In genomic region chr7:4707134-4707651, GRCh38 we compare ENCODE assay signal across 11 cellular contexts. TPM values are rescaled to one million over a fixed set of nuclear protein-coding genes. Genes with fewer than 3 reads are reported as not detected.
DNase-seq lines count a peak whose midpoint lies in the region; ATAC-seq and TF ChIP-seq lines count a peak whose summit lies in the region.
"Had no signal": no experiment of that assay in that cellular context is flagged by ENCODE, and none has a peak within 500 bp of the region (broad histone marks: within the 10 kb centered on the region; RNA-seq: fewer than 3 reads in every experiment).

No MANE protein-coding gene starts in this region.

- H3K9me3 Mint-ChIP-seq in WTC11: no peaks in the 10 kb centered on the region

- H3K36me3 ChIP-seq in rectal smooth muscle tissue (ENCODE audit: control insufficient read depth, insufficient read depth, low read length) (peaks cover 4% of the 10 kb centered on the region), ovary (no peaks in the 10 kb centered on the region)

- no peak overlapping the region for H3K9ac ChIP-seq in rectal smooth muscle tissue (ENCODE audit: low read length)

- H3K27ac Mint-ChIP-seq in WTC11: peak overlapping the region; percentile 97

- CTCF ChIA-PET in WTC11 (lab: Charles Lee): interaction anchor here (1.2 to 1.9 kb wide), 3 partner anchors 24 to 176 kb away, joined by 3 to 10 read pairs (median 5); partner anchors contain the start of gene RADIL

- no peaks in the 10 kb centered on the region for H3K9me3 ChIP-seq in ovary

- peaks cover 4% of the 10 kb centered on the region; the same call in 1 of the 2 replicates for H3K36me3 Mint-ChIP-seq in WTC11

- H3K4me1 Mint-ChIP-seq in WTC11: peaks cover 54% of the 10 kb centered on the region

- POLR2A ChIA-PET in WTC11 (lab: Charles Lee): interaction anchor here (0.6 to 2.1 kb wide), 5 partner anchors 21 to 1498 kb away, joined by 3 to 9 read pairs (median 7); partner anchors contain the start of gene RADIL

- TF ChIP-seq POLR2A in ovary (IDR thresholded peaks at IDR 0.05): no peak

- no peak for TF ChIP-seq EP300 in ovary (IDR thresholded peaks at IDR 0.05)

- TF ChIP-seq CTCF in WTC11 (IDR thresholded peaks at IDR 0.05) (no peak), foreskin fibroblast (IDR thresholded peaks at IDR 0.05; ENCODE audit: low read depth, low read length) (no peak), ovary (IDR thresholded peaks at IDR 0.05) (no peak)

- H3K4me3 Mint-ChIP-seq in WTC11: peak overlapping the region; percentile 79

- H3K4me1 ChIP-seq in rectal smooth muscle tissue (ENCODE audit: control insufficient read depth, insufficient read depth, low read length): peaks cover 14% of the 10 kb centered on the region
- peaks cover 6% of the 10 kb centered on the region for H3K4me1 ChIP-seq in ovary (ENCODE audit: insufficient read depth)

- H3K27me3 ChIP-seq in rectal smooth muscle tissue (ENCODE audit: control insufficient read depth, insufficient read depth, low read length) (no peaks in the 10 kb centered on the region), ovary (no peaks in the 10 kb centered on the region)

- intact Hi-C loops in ovary (cut with DNase I): no loop called here

- WGBS in ovary, 3 donors: 74 to 85% (median 84%) methylated on average over 21 of the region's 21 CpGs

- peak overlapping the region; percentile 13 for H3K4me3 ChIP-seq in iPS-11a (ENCODE audit: low read depth, low read length)
- no peak overlapping the region for H3K4me3 ChIP-seq in rectal smooth muscle tissue (ENCODE audit: low read length)
- H3K4me3 ChIP-seq in foreskin fibroblast (ENCODE audit: low read depth in 1 of 2, low read length in 2 of 2): no peak overlapping the region
- H3K4me3 ChIP-seq in ovary: no peak overlapping the region

- H3K27ac ChIP-seq in rectal smooth muscle tissue (ENCODE audit: low read depth, low read length) (peak overlapping the region; percentile 6), ovary (no peak overlapping the region)
- H3K27ac ChIP-seq: C4-2B had no signal

- ATAC-seq in WTC11: peak; percentile 52

- peak; percentile 82 for DNase-seq in ELF-1 (ENCODE audit: low read depth, low spot score)
- peak; percentile 28 for DNase-seq in WTC11 (ENCODE audit: low spot score)
- DNase-seq in foreskin fibroblast: no peak
- DNase-seq in ovary: no peak
- no peak for DNase-seq in NCI-H446 treated with DMSO at 0.1 percent for 48 hours (lab: John Stamatoyannopoulos, UW)
- DNase-seq in NCI-H1694 treated with DMSO at 0.1 percent for 48 hours (lab: John Stamatoyannopoulos, UW): no peak
- DNase-seq: activated CD4-positive, alpha-beta T cell treated with anti-CD3 and anti-CD28 coated beads for 48 hours; kidney had no signal

- H3K27me3 Mint-ChIP-seq in WTC11 (ENCODE audit: low read depth): peaks cover 98% of the 10 kb centered on the region

TF ChIP-seq in WTC11, 78 proteins besides CTCF, POLR2A, EP300 and RAD21:
- TF ChIP-seq FOXK1 (CRISPR knock-in tag; IDR thresholded peaks at IDR 0.05) (peak; percentile 65; the same call in 1 of the 2 replicates), CREM (CRISPR knock-in tag; IDR thresholded peaks at IDR 0.05) (0 out of 2 replicates have a peak, but pooled peaks have one; percentile 34), CDX4 (CRISPR knock-in tag; IDR thresholded peaks at IDR 0.05; ENCODE audit: borderline replicate concordance) (no peak), FOXP1 (CRISPR knock-in tag; IDR thresholded peaks at IDR 0.05; ENCODE audit: borderline replicate concordance) (no peak), AFF4 (CRISPR knock-in tag; IDR thresholded peaks at IDR 0.05; ENCODE audit: borderline replicate concordance) (no peak)
- TF ChIP-seq, protein P1, sequence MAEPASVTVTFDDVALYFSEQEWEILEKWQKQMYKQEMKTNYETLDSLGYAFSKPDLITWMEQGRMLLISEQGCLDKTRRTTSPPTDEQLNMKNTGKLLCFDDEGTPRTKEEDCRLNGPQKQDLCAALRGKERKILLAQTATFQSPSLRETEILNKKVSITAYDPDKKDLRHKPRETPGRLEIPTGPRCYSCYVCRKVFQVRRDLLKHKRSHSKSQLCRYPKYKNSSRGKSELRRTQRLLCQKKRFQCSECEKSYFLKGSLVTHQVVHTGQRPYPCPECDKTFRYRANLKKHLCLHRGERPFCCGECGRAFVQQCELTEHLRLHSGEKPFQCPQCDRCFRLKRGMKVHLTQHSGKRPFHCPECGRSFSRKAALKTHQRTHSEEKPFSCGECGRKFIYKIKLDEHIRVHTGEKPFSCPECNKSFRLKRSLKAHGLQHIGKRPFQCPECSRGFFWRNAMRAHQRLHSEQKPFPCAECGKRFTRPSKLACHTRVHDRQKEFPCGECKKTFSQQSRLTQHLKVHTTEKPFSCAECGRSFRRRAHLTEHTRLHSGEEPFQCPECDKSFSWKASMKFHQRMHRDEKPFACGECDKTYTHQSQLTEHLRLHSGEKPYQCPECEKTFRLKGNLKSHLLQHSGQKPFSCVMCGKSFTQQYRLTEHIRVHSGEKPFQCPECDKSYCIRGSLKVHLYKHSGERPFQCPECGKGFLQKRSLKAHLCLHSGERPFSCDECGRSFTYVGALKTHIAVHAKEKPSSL (CRISPR knock-in tag; conservative IDR thresholded peaks at IDR 0.05): no peak

RNA-seq across cellular contexts. Expression of gene FOXK1, which starts 25.1 kb away (rescaled TPM):
- total RNA-seq in WTC11 (2021): 17.1 to 21.9 TPM (median 17.2 TPM) in 3 replicates
- 10 to 100 TPM; 10.9 to 43.9 (median 32.6) TPM for total RNA-seq in ovary
- 10 to 100 TPM in 1 of 2 donors, 1 to 10 TPM in 1; 5.8 to 10.4 TPM for polyA plus RNA-seq in ovary

Comparison
In these comparisons a context has a peak if more than half of its experiments do, and no peak if none do; other contexts are left out.
1. DNase-seq: peak in ELF-1 (single experiment) and WTC11 (single experiment); none in foreskin fibroblast (0 of 2), ovary (0 of 5), NCI-H446 treated with DMSO at 0.1 percent for 48 hours (single experiment) and NCI-H1694 treated with DMSO at 0.1 percent for 48 hours (single experiment).